8 cellular contexts compared by ENCODE assay signal in genomic region chr2:26172866-26173595, GRCh38. TPM values are rescaled to one million over a fixed set of nuclear protein-coding genes. Genes with fewer than 3 reads are reported as not detected.
DNase-seq lines count a peak whose midpoint lies in the region; FAIRE-seq and TF ChIP-seq lines count a peak whose summit lies in the region.

Gene GAREM2 (plus strand): TSS chr2:26173088. CDS start chr2:26173221, 133 bp downstream.

- H3K9me3 ChIP-seq in NT2/D1 (ENCODE audit: insufficient read depth, low read length) (no peaks in the 10 kb centered on the region), endothelial cell of umbilical vein (replicated peaks; ENCODE audit: control insufficient read depth, insufficient read depth, low read length) (no peaks in the 10 kb centered on the region), neutrophil (no peaks in the 10 kb centered on the region)

- no peak for FAIRE-seq in endothelial cell of umbilical vein (lab: Jason Lieb, UNC)

- H3K27ac ChIP-seq in endothelial cell of umbilical vein (ENCODE audit: insufficient read depth, low read depth, low read length) = no peak within 1 kb of the TSS
- no peak within 1 kb of the TSS for H3K27ac ChIP-seq in neutrophil

- peak within 1 kb of the TSS; percentile 79 for H3K9ac ChIP-seq in NT2/D1 (ENCODE audit: insufficient read length, low read depth)
- no peak within 1 kb of the TSS for H3K9ac ChIP-seq in endothelial cell of umbilical vein (replicated peaks; ENCODE audit: extremely low read depth, insufficient read depth, low read length)

- H3K36me3 ChIP-seq in NT2/D1 (ENCODE audit: insufficient read depth, insufficient read length, low read length) (no peaks in the 10 kb centered on the region), endothelial cell of umbilical vein (ENCODE audit: control insufficient read depth in 2 of 2, extremely low read depth in 1 of 2, insufficient read depth in 2 of 2, low read length in 2 of 2) (no peaks in the 10 kb centered on the region), neutrophil (no peaks in the 10 kb centered on the region)

- BruUV-seq in endothelial cell of umbilical vein (replicated peaks; lab: Mats Ljungman, UMichigan) = no TSS peak

- H3K79me2 ChIP-seq in endothelial cell of umbilical vein (ENCODE audit: control insufficient read depth, insufficient read depth, low read length) = no peaks in the 10 kb centered on the region

- no peaks in the 10 kb centered on the region for H3K9me1 ChIP-seq in endothelial cell of umbilical vein (replicated peaks; ENCODE audit: control insufficient read depth, extremely low read depth, insufficient read depth, low read length)

- H3K27me3 ChIP-seq in NT2/D1 (ENCODE audit: insufficient read depth, insufficient read length) (peaks cover 11% of the 10 kb centered on the region), endothelial cell of umbilical vein (ENCODE audit: control insufficient read depth in 2 of 2, insufficient read depth in 2 of 2, low read length in 2 of 2) (peaks cover 11 to 17% of the 10 kb centered on the region in 2 experiments), neutrophil (peaks cover 95% of the 10 kb centered on the region)

- dilution Hi-C loops in endothelial cell of umbilical vein (cut with MboI; ENCODE audit: extremely low pct_ligation_motif_present, low sequenced_read_pairs) = no loop called here

- no peak for TF ChIP-seq CTCF in endothelial cell of umbilical vein (IDR thresholded peaks at IDR 0.05; ENCODE audit: extremely low read depth in 1 of 2, insufficient read depth in 1 of 2, low read depth in 1 of 2, low read length in 2 of 2)
- TF ChIP-seq CTCF in neutrophil (IDR thresholded peaks at IDR 0.05) = no peak
- TF ChIP-seq CTCF in GM10248 (IDR thresholded peaks at IDR 0.05; ENCODE audit: control extremely low read depth, extremely low read depth, low read depth, missing control alignments) = no peak

- CTCF ChIA-PET in endothelial cell of umbilical vein (lab: Charles Lee) (interaction anchor here (2.9 kb wide), 1 partner anchor 11 kb away, joined by 20 read pairs; no protein-coding TSS in a partner anchor), GM10248 (lab: Yijun Ruan, JAX) (interaction anchor here (1.3 to 4.0 kb wide), 2 partner anchors 12 to 86 kb away, joined by 3 to 17 read pairs; no protein-coding TSS in a partner anchor)

- no peak for TF ChIP-seq POLR2A in endothelial cell of umbilical vein (IDR thresholded peaks at IDR 0.05; ENCODE audit: low read depth, low read length)

- peak within 1 kb of the TSS; percentile 78 for H2AFZ ChIP-seq in endothelial cell of umbilical vein (ENCODE audit: low read depth, low read length)

- H3K4me2 ChIP-seq in endothelial cell of umbilical vein (ENCODE audit: insufficient read depth, low read length) = peak within 1 kb of the TSS; percentile 62

- no peaks in the 10 kb centered on the region for H4K20me1 ChIP-seq in endothelial cell of umbilical vein (replicated peaks; ENCODE audit: control insufficient read depth, extremely low read depth, insufficient read depth, low read length)

- DNase-seq in D341Med (ENCODE audit: low spot score) = peak; percentile 88
- no peak for DNase-seq in NT2/D1 (ENCODE audit: low read depth, low spot score)
- no peak for DNase-seq in endothelial cell of umbilical vein (ENCODE audit: low read depth, low spot score)
- DNase-seq in NCI-H128 (lab: John Stamatoyannopoulos, UW; ENCODE audit: unreplicated experiment) = no peak
- no peak for DNase-seq in NK-92 (lab: John Stamatoyannopoulos, UW; ENCODE audit: unreplicated experiment)
- no peak for DNase-seq in dedifferentiated amniotic fluid mesenchymal stem cell (ENCODE audit: extremely low spot score)
- no peak for DNase-seq in GM10248 (ENCODE audit: extremely low spot score)

- POLR2A ChIA-PET in endothelial cell of umbilical vein (lab: Charles Lee) (no interaction called here), GM10248 (lab: Yijun Ruan, JAX) (interaction anchor here (0.7 kb wide), 1 partner anchor 72 kb away, joined by 3 read pairs; the partner anchor contains the start of genes HADHA and HADHB)

- peak within 1 kb of the TSS; percentile 64 for H3K4me3 ChIP-seq in NT2/D1 (ENCODE audit: insufficient read length, low read depth)
- peak within 1 kb of the TSS in 1 of 3 experiments; percentile 15 for H3K4me3 ChIP-seq in endothelial cell of umbilical vein (replicated peaks in 1 of 3; ENCODE audit: insufficient read depth in 1 of 3, low read depth in 1 of 3, low read length in 3 of 3)
- H3K4me3 ChIP-seq in neutrophil (ENCODE audit: low read depth in 1 of 2, low read length in 1 of 2) = peak within 1 kb of the TSS; percentile 17 to 28

- H3K4me1 ChIP-seq in NT2/D1 (ENCODE audit: insufficient read depth, insufficient read length) (peaks cover 15% of the 10 kb centered on the region), endothelial cell of umbilical vein (ENCODE audit: control insufficient read depth, extremely low read depth, insufficient read depth, low read length) (no peaks in the 10 kb centered on the region), neutrophil (ENCODE audit: control insufficient read depth in 1 of 2, insufficient read depth in 1 of 2, low read depth in 1 of 2, low read length in 1 of 2) (peaks cover 3 to 18% of the 10 kb centered on the region in 2 experiments)

- intact Hi-C loops in endothelial cell of umbilical vein (cut with micrococcal nuclease) = no loop called here

TF ChIP-seq in endothelial cell of umbilical vein, 7 proteins besides CTCF, POLR2A, EP300 and RAD21:
- no peak for TF ChIP-seq POLR2AphosphoS5 (IDR thresholded peaks at IDR 0.05; ENCODE audit: insufficient read depth, low read depth, low read length)
- peak; percentile 79 for TF ChIP-seq EZH2 (IDR thresholded peaks at IDR 0.05; ENCODE audit: borderline replicate concordance, low read depth, low read length, severe bottlenecking)
TF ChIP-seq in endothelial cell of umbilical vein: peak in this region for 1.

RNA-seq across cellular contexts. Expression of gene GAREM2, which starts in this region (rescaled TPM):
- 3.1 and 4.5 TPM in 2 replicates for total RNA-seq in endothelial cell of umbilical vein
- 3.7 TPM in 2 replicates for polyA plus RNA-seq in endothelial cell of umbilical vein
- polyA plus RNA-seq in endothelial cell of umbilical vein (2011; cell fraction: cytosol; rRNA removed) = 2.4 and 2.8 TPM in 2 replicates
- polyA plus RNA-seq in endothelial cell of umbilical vein (2011; cell fraction: nucleus; rRNA removed) = 3.0 and 3.1 TPM in 2 replicates
- polyA plus RNA-seq in endothelial cell of umbilical vein (2012) = 4.1 and 4.4 TPM in 2 replicates
- polyA minus RNA-seq in endothelial cell of umbilical vein = 2.5 and 3.2 TPM in 2 replicates
- not detected for polyA minus RNA-seq in endothelial cell of umbilical vein (2011; cell fraction: cytosol; rRNA and poly(A)+ RNA removed)
- polyA minus RNA-seq in endothelial cell of umbilical vein (2011; cell fraction: nucleus; rRNA and poly(A)+ RNA removed) = 1.4 and 2.0 TPM in 2 replicates
